Comparison of ENCODE assay signal across 1 cellular context in genomic region chr1:179954494-179955317, GRCh38.
TF ChIP-seq lines count a peak whose summit lies in the region.

A gene with protein sequence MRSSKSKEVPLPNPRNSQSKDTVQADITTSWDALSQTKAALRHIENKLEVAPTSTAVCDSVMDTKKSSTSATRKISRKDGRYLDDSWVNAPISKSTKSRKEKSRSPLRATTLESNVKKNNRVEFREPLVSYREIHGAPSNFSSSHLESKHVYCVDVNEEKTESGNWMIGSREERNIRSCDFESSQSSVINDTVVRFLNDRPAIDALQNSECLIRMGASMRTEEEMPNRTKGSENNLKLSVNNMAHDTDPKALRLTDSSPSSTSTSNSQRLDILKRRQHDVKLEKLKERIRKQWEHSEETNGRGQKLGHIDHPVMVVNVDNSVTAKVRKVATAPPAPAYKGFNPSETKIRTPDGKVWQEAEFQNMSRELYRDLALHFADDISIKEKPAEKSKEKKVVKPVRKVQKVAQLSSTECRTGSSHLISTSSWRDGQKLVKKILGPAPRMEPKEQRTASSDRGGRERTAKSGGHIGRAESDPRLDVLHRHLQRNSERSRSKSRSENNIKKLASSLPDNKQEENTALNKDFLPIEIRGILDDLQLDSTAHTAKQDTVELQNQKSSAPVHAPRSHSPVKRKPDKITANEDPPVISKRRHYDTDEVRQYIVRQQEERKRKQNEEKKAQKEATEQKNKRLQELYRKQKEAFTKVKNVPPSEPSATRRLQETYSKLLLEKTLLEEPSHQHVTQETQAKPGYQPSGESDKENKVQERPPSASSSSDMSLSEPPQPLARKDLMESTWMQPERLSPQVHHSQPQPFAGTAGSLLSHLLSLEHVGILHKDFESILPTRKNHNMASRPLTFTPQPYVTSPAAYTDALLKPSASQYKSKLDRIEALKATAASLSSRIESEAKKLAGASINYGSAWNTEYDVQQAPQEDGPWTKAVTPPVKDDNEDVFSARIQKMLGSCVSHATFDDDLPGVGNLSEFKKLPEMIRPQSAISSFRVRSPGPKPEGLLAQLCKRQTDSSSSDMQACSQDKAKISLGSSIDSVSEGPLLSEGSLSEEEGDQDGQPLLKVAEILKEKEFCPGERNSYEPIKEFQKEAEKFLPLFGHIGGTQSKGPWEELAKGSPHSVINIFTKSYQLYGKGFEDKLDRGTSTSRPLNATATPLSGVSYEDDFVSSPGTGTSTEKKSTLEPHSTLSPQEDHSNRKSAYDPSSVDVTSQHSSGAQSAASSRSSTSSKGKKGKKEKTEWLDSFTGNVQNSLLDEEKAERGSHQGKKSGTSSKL (N-terminal part only) (plus strand): TSS chr1:179954810. CDS start chr1:179986182, 31,372 bp downstream.

TF ChIP-seq in GM12878, 131 proteins besides CTCF, POLR2A, EP300 and RAD21 (continued from another document and continues in another):
- no peak for TF ChIP-seq ZBTB11 (CRISPR knock-in tag; IDR thresholded peaks at IDR 0.05)
- TF ChIP-seq ZNF217 (IDR thresholded peaks at IDR 0.05), result no peak
- TF ChIP-seq USF2 (IDR thresholded peaks at IDR 0.05; ENCODE audit: borderline replicate concordance, low read depth, low read length), result no peak
- peak; percentile 76 for TF ChIP-seq IRF5 (IDR thresholded peaks at IDR 0.05; ENCODE audit: borderline replicate concordance)
- TF ChIP-seq LARP7 (IDR thresholded peaks at IDR 0.05), result peak; percentile 91
- TF ChIP-seq ZSCAN29 (IDR thresholded peaks at IDR 0.05), result no peak
- no peak for TF ChIP-seq E2F8 (IDR thresholded peaks at IDR 0.05; ENCODE audit: low read depth, partially characterized antibody)
- no peak for TF ChIP-seq SMC3 (IDR thresholded peaks at IDR 0.05; ENCODE audit: borderline replicate concordance, low read length)
- no peak for TF ChIP-seq SUZ12 (IDR thresholded peaks at IDR 0.05; ENCODE audit: unreplicated experiment)
- TF ChIP-seq IKZF2 (IDR thresholded peaks at IDR 0.05), result peak; percentile 82; a peak in 3 of 4 replicates
- TF ChIP-seq ZBTB4 (CRISPR knock-in tag; IDR thresholded peaks at IDR 0.05), result no peak
- no peak for TF ChIP-seq TCF7 (IDR thresholded peaks at IDR 0.05; ENCODE audit: borderline replicate concordance)
- 0 out of 4 replicates have a peak, but pooled peaks of 1 of the 2 experiments have one; percentile 15 for TF ChIP-seq SRF (IDR thresholded peaks at IDR 0.05; ENCODE audit: low read depth in 2 of 2, low read length in 2 of 2)
- TF ChIP-seq KAT2A (conservative IDR thresholded peaks at IDR 0.05; ENCODE audit: control insufficient read depth, low read depth, low read length), result no peak
- TF ChIP-seq SKIL (IDR thresholded peaks at IDR 0.05; ENCODE audit: low read depth, poor library complexity, severe bottlenecking), result no peak
- no peak for TF ChIP-seq WRNIP1 (IDR thresholded peaks at IDR 0.05; ENCODE audit: borderline replicate concordance, low read depth, low read length)
- TF ChIP-seq SREBF1 (IDR thresholded peaks at IDR 0.05; ENCODE audit: low read length), result no peak
- TF ChIP-seq SMAD5 (IDR thresholded peaks at IDR 0.05; ENCODE audit: low read depth), result peak; percentile 85; the same call in 1 of the 2 replicates
- TF ChIP-seq, protein P1, sequence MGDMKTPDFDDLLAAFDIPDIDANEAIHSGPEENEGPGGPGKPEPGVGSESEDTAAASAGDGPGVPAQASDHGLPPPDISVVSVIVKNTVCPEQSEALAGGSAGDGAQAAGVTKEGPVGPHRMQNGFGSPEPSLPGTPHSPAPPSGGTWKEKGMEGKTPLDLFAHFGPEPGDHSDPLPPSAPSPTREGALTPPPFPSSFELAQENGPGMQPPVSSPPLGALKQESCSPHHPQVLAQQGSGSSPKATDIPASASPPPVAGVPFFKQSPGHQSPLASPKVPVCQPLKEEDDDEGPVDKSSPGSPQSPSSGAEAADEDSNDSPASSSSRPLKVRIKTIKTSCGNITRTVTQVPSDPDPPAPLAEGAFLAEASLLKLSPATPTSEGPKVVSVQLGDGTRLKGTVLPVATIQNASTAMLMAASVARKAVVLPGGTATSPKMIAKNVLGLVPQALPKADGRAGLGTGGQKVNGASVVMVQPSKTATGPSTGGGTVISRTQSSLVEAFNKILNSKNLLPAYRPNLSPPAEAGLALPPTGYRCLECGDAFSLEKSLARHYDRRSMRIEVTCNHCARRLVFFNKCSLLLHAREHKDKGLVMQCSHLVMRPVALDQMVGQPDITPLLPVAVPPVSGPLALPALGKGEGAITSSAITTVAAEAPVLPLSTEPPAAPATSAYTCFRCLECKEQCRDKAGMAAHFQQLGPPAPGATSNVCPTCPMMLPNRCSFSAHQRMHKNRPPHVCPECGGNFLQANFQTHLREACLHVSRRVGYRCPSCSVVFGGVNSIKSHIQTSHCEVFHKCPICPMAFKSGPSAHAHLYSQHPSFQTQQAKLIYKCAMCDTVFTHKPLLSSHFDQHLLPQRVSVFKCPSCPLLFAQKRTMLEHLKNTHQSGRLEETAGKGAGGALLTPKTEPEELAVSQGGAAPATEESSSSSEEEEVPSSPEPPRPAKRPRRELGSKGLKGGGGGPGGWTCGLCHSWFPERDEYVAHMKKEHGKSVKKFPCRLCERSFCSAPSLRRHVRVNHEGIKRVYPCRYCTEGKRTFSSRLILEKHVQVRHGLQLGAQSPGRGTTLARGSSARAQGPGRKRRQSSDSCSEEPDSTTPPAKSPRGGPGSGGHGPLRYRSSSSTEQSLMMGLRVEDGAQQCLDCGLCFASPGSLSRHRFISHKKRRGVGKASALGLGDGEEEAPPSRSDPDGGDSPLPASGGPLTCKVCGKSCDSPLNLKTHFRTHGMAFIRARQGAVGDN (IDR thresholded peaks at IDR 0.05), result peak; percentile 23; the same call in 1 of the 2 replicates
- TF ChIP-seq E2F4 (IDR thresholded peaks at IDR 0.05; ENCODE audit: low read depth, low read length), result no peak
- TF ChIP-seq DPF2 (IDR thresholded peaks at IDR 0.05), result peak; percentile 73; the same call in 1 of the 2 replicates
- TF ChIP-seq NBN (IDR thresholded peaks at IDR 0.05), result no peak
- peak; percentile 12 for TF ChIP-seq MEF2B (IDR thresholded peaks at IDR 0.05; ENCODE audit: partially characterized antibody, poor library complexity, severe bottlenecking)
- peak; percentile 73 for TF ChIP-seq RELA (IDR thresholded peaks at IDR 0.05; ENCODE audit: borderline replicate concordance, partially characterized antibody)
- no peak for TF ChIP-seq SMAD1 (IDR thresholded peaks at IDR 0.05; ENCODE audit: low read depth, partially characterized antibody)
- peak; percentile 57; the same call in 1 of the 3 replicates for TF ChIP-seq POU2F2 (IDR thresholded peaks at IDR 0.05; ENCODE audit: borderline replicate concordance, low read depth, low read length)
- peak; percentile 75 for TF ChIP-seq SIX5 (IDR thresholded peaks at IDR 0.05; ENCODE audit: low read depth, low read length, severe bottlenecking)
- peak; percentile 15; the same call in 1 of the 2 replicates for TF ChIP-seq EED (IDR thresholded peaks at IDR 0.05; ENCODE audit: low read depth)
- no peak for TF ChIP-seq ATF7 (IDR thresholded peaks at IDR 0.05; ENCODE audit: low read depth)
- no peak for TF ChIP-seq STAT3 (IDR thresholded peaks at IDR 0.05; ENCODE audit: low read depth, low read length)
- TF ChIP-seq RB1 (IDR thresholded peaks at IDR 0.05; ENCODE audit: borderline replicate concordance), result peak; percentile 82; the same call in 1 of the 2 replicates
